Comparison of ENCODE assay signal across 9 cellular contexts in genomic region chr17:17570207-17570797, GRCh38. TPM values are rescaled to one million over a fixed set of nuclear protein-coding genes. Genes with fewer than 3 reads are reported as not detected.
DNase-seq lines count a peak whose midpoint lies in the region; ATAC-seq and TF ChIP-seq lines count a peak whose summit lies in the region.
"Had no signal": no experiment of that assay in that cellular context is flagged by ENCODE, and none has a peak within 500 bp of the region (broad histone marks: within the 10 kb centered on the region; RNA-seq: fewer than 3 reads in every experiment).

No MANE protein-coding gene starts in this region.

- ATAC-seq in GM18868 (IDR thresholded peaks at IDR 0.05; ENCODE audit: unreplicated experiment), result no peak
- ATAC-seq in omental fat pad (ENCODE audit: low FRiP score), result no peak

- no peak overlapping the region for H3K4me3 Mint-ChIP-seq in nephron
- H3K4me3 Mint-ChIP-seq in activated CD4-positive, alpha-beta memory T cell treated with anti-CD3 and anti-CD28 coated beads, Interleukin-2, amount 10 ng/mL, durations not matched to agents 7 days and 5 days, result no peak overlapping the region
- H3K4me3 Mint-ChIP-seq: IgD-negative memory B cell had no signal

- no peaks in the 10 kb centered on the region for H3K9me3 Mint-ChIP-seq in nephron
- H3K9me3 Mint-ChIP-seq in activated CD4-positive, alpha-beta memory T cell treated with anti-CD3 and anti-CD28 coated beads, Interleukin-2, amount 10 ng/mL, durations not matched to agents 7 days and 5 days, result no peaks in the 10 kb centered on the region
- H3K9me3 Mint-ChIP-seq: IgD-negative memory B cell had no signal

- H3K27ac Mint-ChIP-seq in nephron, result peak overlapping the region in 2 of 3 experiments; percentile 18 to 50
- H3K27ac Mint-ChIP-seq in activated CD4-positive, alpha-beta memory T cell treated with anti-CD3 and anti-CD28 coated beads, Interleukin-2, amount 10 ng/mL, durations not matched to agents 7 days and 5 days, result no peak overlapping the region
- H3K27ac Mint-ChIP-seq: IgD-negative memory B cell had no signal

- no peaks in the 10 kb centered on the region for H3K36me3 Mint-ChIP-seq in nephron (ENCODE audit: low read depth)
- no peaks in the 10 kb centered on the region for H3K36me3 Mint-ChIP-seq in activated CD4-positive, alpha-beta memory T cell treated with anti-CD3 and anti-CD28 coated beads, Interleukin-2, amount 10 ng/mL, durations not matched to agents 7 days and 5 days (ENCODE audit: low read depth)

- peak; percentile 27 for TF ChIP-seq CTCF in GM10266 (IDR thresholded peaks at IDR 0.05; ENCODE audit: control insufficient read depth, insufficient read depth, low read depth, missing control alignments)
- TF ChIP-seq CTCF in nephron (IDR thresholded peaks at IDR 0.05; ENCODE audit: unreplicated experiment in 3 of 3), result peak; percentile 33 to 48 (median 45)
- TF ChIP-seq CTCF in omental fat pad (IDR thresholded peaks at IDR 0.05), result no peak

- no peaks in the 10 kb centered on the region for H3K27me3 Mint-ChIP-seq in nephron (ENCODE audit: low read depth)
- no peaks in the 10 kb centered on the region for H3K27me3 Mint-ChIP-seq in activated CD4-positive, alpha-beta memory T cell treated with anti-CD3 and anti-CD28 coated beads, Interleukin-2, amount 10 ng/mL, durations not matched to agents 7 days and 5 days
- H3K27me3 Mint-ChIP-seq: IgD-negative memory B cell had no signal

- POLR2A ChIA-PET in activated CD4-positive, alpha-beta memory T cell treated with anti-CD3 and anti-CD28 coated beads, Interleukin-2, amount 10 ng/mL, durations not matched to agents 7 days and 5 days (lab: Charles Lee), result no interaction called here

- H3K4me1 Mint-ChIP-seq in nephron, result peaks cover 64% of the 10 kb centered on the region
- no peaks in the 10 kb centered on the region for H3K4me1 Mint-ChIP-seq in activated CD4-positive, alpha-beta memory T cell treated with anti-CD3 and anti-CD28 coated beads, Interleukin-2, amount 10 ng/mL, durations not matched to agents 7 days and 5 days

- DNase-seq in GM10266 (ENCODE audit: extremely low spot score) (no peak), NCI-H2227 treated with DMSO at 0.1 percent for 48 hours (lab: John Stamatoyannopoulos, UW) (peak; percentile 1), dermis microvascular lymphatic vessel endothelial cell (ENCODE audit: low read depth in 2 of 2) (peak; percentile 39 to 49), omental fat pad (ENCODE audit: low spot score) (no peak), NOMO-1 treated with dmso at 0.1 percent for 144 hours (lab: John Stamatoyannopoulos, UW; ENCODE audit: unreplicated experiment) (no peak)
- DNase-seq in activated CD4-positive, alpha-beta memory T cell treated with anti-CD3 and anti-CD28 coated beads, Interleukin-2, amount 10 ng/mL, durations not matched to agents 7 days and 5 days, result no peak

- CTCF ChIA-PET in activated CD4-positive, alpha-beta memory T cell treated with anti-CD3 and anti-CD28 coated beads, Interleukin-2, amount 10 ng/mL, durations not matched to agents 7 days and 5 days (lab: Charles Lee), result interaction anchor here (1.3 to 3.3 kb wide), 2 partner anchors 72 to 74 kb away, joined by 3 to 28 read pairs; partner anchors contain the start of gene RASD1

RNA-seq across cellular contexts. Expression of gene PEMT, which starts 21.2 kb away (rescaled TPM):
- total RNA-seq in dermis microvascular lymphatic vessel endothelial cell (23.5 and 24.7 TPM in 2 replicates), omental fat pad (100 to 1,000 TPM in 1 of 4 donors, 10 to 100 TPM in 3; 32.2 to 181 (median 57.1) TPM)
- total RNA-seq in activated CD4-positive, alpha-beta memory T cell treated with anti-CD3 and anti-CD28 coated beads, Interleukin-2, amount 10 ng/mL, durations not matched to agents 7 days and 5 days, result 10 to 100 TPM; 17.2 to 22.0 TPM

Comparison
In these comparisons a context has a peak if more than half of its experiments do, and no peak if none do; other contexts are left out.
1. DNase-seq: peak in NCI-H2227 treated with DMSO at 0.1 percent for 48 hours (single experiment) and dermis microvascular lymphatic vessel endothelial cell (2 of 2); none in GM10266 (single experiment), activated CD4-positive, alpha-beta memory T cell treated with anti-CD3 and anti-CD28 coated beads, Interleukin-2, amount 10 ng/mL, durations not matched to agents 7 days and 5 days (single experiment), omental fat pad (single experiment) and NOMO-1 treated with dmso at 0.1 percent for 144 hours (single experiment).
2. CTCF ChIP-seq: peak in GM10266 (single experiment) and nephron (3 of 3); none in omental fat pad (0 of 3).